1 cellular context compared by ENCODE assay signal in genomic region chrX:29662101-29662500, GRCh38.
TF ChIP-seq lines count a peak whose summit lies in the region.

No MANE protein-coding gene starts in this region.

TF ChIP-seq in IMR-90, 13 proteins besides CTCF, POLR2A, EP300 and RAD21 (continued from another document):
- TF ChIP-seq BHLHE40 (IDR thresholded peaks at IDR 0.05; ENCODE audit: low read depth, low read length) (peak; percentile 31; the same call in 1 of the 2 replicates), RCOR1 (IDR thresholded peaks at IDR 0.05; ENCODE audit: insufficient replicate concordance, low read length) (no peak), MXI1 (IDR thresholded peaks at IDR 0.05; ENCODE audit: borderline replicate concordance, low read depth, low read length) (no peak), NFE2L2 (IDR thresholded peaks at IDR 0.05; ENCODE audit: low read depth, low read length) (no peak), ELK1 (IDR thresholded peaks at IDR 0.05; ENCODE audit: borderline replicate concordance, low read depth, low read length) (no peak), CEBPB (IDR thresholded peaks at IDR 0.05; ENCODE audit: low read depth, low read length) (no peak), MAFK (IDR thresholded peaks at IDR 0.05; ENCODE audit: low read depth, low read length) (peak; percentile 3; the same call in 1 of the 2 replicates), SMC3 (IDR thresholded peaks at IDR 0.05; ENCODE audit: low read depth, low read length) (no peak), CHD1 (IDR thresholded peaks at IDR 0.05; ENCODE audit: low read depth, low read length) (no peak), RFX5 (IDR thresholded peaks at IDR 0.05; ENCODE audit: low read depth, low read length) (no peak), FOS (IDR thresholded peaks at IDR 0.05; ENCODE audit: low read depth, low read length) (peak; percentile 76)
